9 cellular contexts compared by ENCODE assay signal in the genomic region with DNA sequence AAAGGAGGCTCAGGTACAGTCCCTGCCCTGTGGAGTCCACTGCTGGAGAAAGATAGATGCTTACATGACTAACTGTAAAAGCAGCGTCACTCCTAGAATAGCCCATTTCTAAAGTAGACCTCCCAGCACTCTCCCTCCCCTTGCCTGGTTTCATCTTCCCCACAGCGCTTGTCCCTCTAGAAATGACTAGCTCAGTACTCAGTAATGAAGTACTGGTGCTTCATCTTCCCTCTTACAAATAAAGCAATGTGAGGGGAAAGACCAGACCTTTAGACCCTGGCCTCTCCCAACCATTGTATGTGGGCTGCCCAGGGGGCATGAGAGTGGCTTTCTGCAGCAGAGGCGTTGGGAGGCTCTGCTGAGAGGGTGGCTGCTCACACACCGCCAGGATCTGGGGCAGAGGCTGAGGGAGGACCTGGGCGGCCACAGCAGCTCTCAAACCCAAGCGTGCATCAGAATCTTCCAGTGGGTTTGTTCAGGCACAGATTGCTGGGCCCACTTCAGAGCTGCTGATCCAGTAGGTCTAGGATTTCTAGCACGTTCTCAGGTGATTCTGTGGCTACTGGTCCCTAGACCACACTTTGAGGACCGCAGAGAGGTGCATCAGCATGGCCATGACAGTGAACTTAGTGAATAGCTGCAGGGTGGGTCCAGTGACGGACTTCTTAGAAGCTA.
DNase-seq lines count a peak whose midpoint lies in the region; ATAC-seq and TF ChIP-seq lines count a peak whose summit lies in the region.
"Had no signal": no experiment of that assay in that cellular context is flagged by ENCODE, and none has a peak within 500 bp of the region (broad histone marks: within the 10 kb centered on the region; RNA-seq: fewer than 3 reads in every experiment).

No MANE protein-coding gene starts in this region.

- no peak overlapping the region for H3K4me3 Mint-ChIP-seq in progenitor cell of endocrine pancreas (ENCODE audit: low read depth)

- H3K4me1 Mint-ChIP-seq in progenitor cell of endocrine pancreas (ENCODE audit: low read depth) = peaks cover 42% of the 10 kb centered on the region

- no peaks in the 10 kb centered on the region for H3K79me2 ChIP-seq in OCI-LY3 (ENCODE audit: low read length)

- peaks cover 27% of the 10 kb centered on the region for H3K27me3 ChIP-seq in OCI-LY3 (ENCODE audit: low read depth, low read length)

- CTCF ChIA-PET in HEK293 (lab: Yijun Ruan, JAX) = interaction anchor here (0.5 to 1.0 kb wide), 2 partner anchors 18 to 294 kb away, joined by 3 read pairs; no protein-coding TSS in a partner anchor

- H3K36me3 Mint-ChIP-seq in progenitor cell of endocrine pancreas (ENCODE audit: insufficient read depth) = no peaks in the 10 kb centered on the region

- H3K27ac Mint-ChIP-seq in progenitor cell of endocrine pancreas = peak overlapping the region; percentile 2

- no peak overlapping the region for H3K9ac ChIP-seq in OCI-LY3 (ENCODE audit: low read length)

- POLR2A ChIA-PET in HEK293 (lab: Yijun Ruan, JAX) = no interaction called here

- H3K27ac ChIP-seq in HEK293 (ENCODE audit: extremely low read depth, low read depth, low read length) (peak overlapping the region; percentile 11; the same call in 1 of the 2 replicates), OCI-LY3 (ENCODE audit: low read length) (no peak overlapping the region)

- H3K4me3 ChIP-seq in HEK293 (ENCODE audit: low read depth, low read length) (no peak overlapping the region), OCI-LY3 (ENCODE audit: low read length) (no peak overlapping the region)

- no peak for DNase-seq in progenitor cell of endocrine pancreas (ENCODE audit: low spot score, unreplicated experiment)
- DNase-seq in epidermal melanocyte (ENCODE audit: insufficient read length, low spot score) = no peak
- no peak for DNase-seq in NCI-H446 treated with DMSO at 0.1 percent for 48 hours (lab: John Stamatoyannopoulos, UW)
- no peak for DNase-seq in cerebellar cortex (ENCODE audit: low spot score)
- no peak for DNase-seq in iPS-NIHi7 (ENCODE audit: extremely low spot score)
- DNase-seq: stimulated activated CD4-positive, alpha-beta T cell treated with anti-CD3 and anti-CD28 coated beads, Interleukin-1b, Interleukin-23, amount 100 ng/mL, for 48 hours had no signal

- H3K4me2 ChIP-seq in OCI-LY3 (ENCODE audit: low read length) = peak overlapping the region; percentile 20

- peaks cover 6% of the 10 kb centered on the region; the same call in 1 of the 2 replicates for H4K20me1 ChIP-seq in OCI-LY3 (ENCODE audit: insufficient read depth, low read length)

- H3K9me3 ChIP-seq in HEK293 (ENCODE audit: control insufficient read depth, insufficient read depth, low read depth, low read length) (no peaks in the 10 kb centered on the region), OCI-LY3 (ENCODE audit: insufficient read depth, low read length) (no peaks in the 10 kb centered on the region)

- no peak for TF ChIP-seq CTCF in HEK293 (tag by site-specific recombination; IDR thresholded peaks at IDR 0.05)
- no peak for TF ChIP-seq CTCF in OCI-LY3 (IDR thresholded peaks at IDR 0.05; ENCODE audit: low read depth, low read length)
- TF ChIP-seq CTCF in progenitor cell of endocrine pancreas (IDR thresholded peaks at IDR 0.05; ENCODE audit: unreplicated experiment) = no peak

- peaks cover 3% of the 10 kb centered on the region for H3K27me3 Mint-ChIP-seq in progenitor cell of endocrine pancreas

- H3K4me1 ChIP-seq in HEK293 (ENCODE audit: control insufficient read depth, insufficient read depth, low read length) (peaks cover 28% of the 10 kb centered on the region), OCI-LY3 (ENCODE audit: low read length) (peaks cover 60% of the 10 kb centered on the region)

- no peak overlapping the region for H2AFZ ChIP-seq in OCI-LY3 (ENCODE audit: low read depth, low read length)

- H3K36me3 ChIP-seq in HEK293 (ENCODE audit: control insufficient read depth in 2 of 2, insufficient read depth in 1 of 2, low read length in 2 of 2) = no peaks in the 10 kb centered on the region
- no peaks in the 10 kb centered on the region for H3K36me3 ChIP-seq in OCI-LY3 (replicated peaks; ENCODE audit: low read depth, low read length)

- peak; percentile 82 for ATAC-seq in GM18858 (IDR thresholded peaks at IDR 0.05; ENCODE audit: unreplicated experiment)

- H3K9me3 Mint-ChIP-seq in progenitor cell of endocrine pancreas (ENCODE audit: low read depth) = no peaks in the 10 kb centered on the region

TF ChIP-seq in HEK293, 187 proteins besides CTCF, POLR2A, EP300 and RAD21:
- TF ChIP-seq BCL11B (tag by site-specific recombination; IDR thresholded peaks at IDR 0.05; ENCODE audit: low read depth) (no peak), GLIS1 (tag by site-specific recombination; IDR thresholded peaks at IDR 0.05) (peak; percentile 36; the same call in 1 of the 2 replicates), ZBTB49 (tag by site-specific recombination; IDR thresholded peaks at IDR 0.05; ENCODE audit: low read depth) (no peak), ZNF707 (tag by site-specific recombination; IDR thresholded peaks at IDR 0.05) (no peak), PRDM10 (tag by site-specific recombination; IDR thresholded peaks at IDR 0.05) (0 out of 2 replicates have a peak, but pooled peaks have one; percentile 13), ZFP69B (tag by site-specific recombination; IDR thresholded peaks at IDR 0.05) (no peak), GLIS2 (tag by site-specific recombination; IDR thresholded peaks at IDR 0.05) (no peak)
